In genomic region chr9:121636978-121637377, GRCh38 we compare ENCODE assay signal across 2 cellular contexts.
TF ChIP-seq lines count a peak whose summit lies in the region.

No MANE protein-coding gene starts in this region.

TF ChIP-seq in WTC11, 78 proteins besides CTCF, POLR2A, EP300 and RAD21:
- no peak for TF ChIP-seq ZNF263 (CRISPR knock-in tag; IDR thresholded peaks at IDR 0.05; ENCODE audit: low read depth)
- no peak for TF ChIP-seq TCF7 (CRISPR knock-in tag; IDR thresholded peaks at IDR 0.05; ENCODE audit: low read depth)
- TF ChIP-seq ZNF138 (CRISPR knock-in tag; conservative IDR thresholded peaks at IDR 0.05) = no peak
- TF ChIP-seq, protein P1, sequence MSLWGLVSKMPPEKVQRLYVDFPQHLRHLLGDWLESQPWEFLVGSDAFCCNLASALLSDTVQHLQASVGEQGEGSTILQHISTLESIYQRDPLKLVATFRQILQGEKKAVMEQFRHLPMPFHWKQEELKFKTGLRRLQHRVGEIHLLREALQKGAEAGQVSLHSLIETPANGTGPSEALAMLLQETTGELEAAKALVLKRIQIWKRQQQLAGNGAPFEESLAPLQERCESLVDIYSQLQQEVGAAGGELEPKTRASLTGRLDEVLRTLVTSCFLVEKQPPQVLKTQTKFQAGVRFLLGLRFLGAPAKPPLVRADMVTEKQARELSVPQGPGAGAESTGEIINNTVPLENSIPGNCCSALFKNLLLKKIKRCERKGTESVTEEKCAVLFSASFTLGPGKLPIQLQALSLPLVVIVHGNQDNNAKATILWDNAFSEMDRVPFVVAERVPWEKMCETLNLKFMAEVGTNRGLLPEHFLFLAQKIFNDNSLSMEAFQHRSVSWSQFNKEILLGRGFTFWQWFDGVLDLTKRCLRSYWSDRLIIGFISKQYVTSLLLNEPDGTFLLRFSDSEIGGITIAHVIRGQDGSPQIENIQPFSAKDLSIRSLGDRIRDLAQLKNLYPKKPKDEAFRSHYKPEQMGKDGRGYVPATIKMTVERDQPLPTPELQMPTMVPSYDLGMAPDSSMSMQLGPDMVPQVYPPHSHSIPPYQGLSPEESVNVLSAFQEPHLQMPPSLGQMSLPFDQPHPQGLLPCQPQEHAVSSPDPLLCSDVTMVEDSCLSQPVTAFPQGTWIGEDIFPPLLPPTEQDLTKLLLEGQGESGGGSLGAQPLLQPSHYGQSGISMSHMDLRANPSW (CRISPR knock-in tag; conservative IDR thresholded peaks at IDR 0.05; ENCODE audit: low read depth) = no peak
- TF ChIP-seq, protein P2, sequence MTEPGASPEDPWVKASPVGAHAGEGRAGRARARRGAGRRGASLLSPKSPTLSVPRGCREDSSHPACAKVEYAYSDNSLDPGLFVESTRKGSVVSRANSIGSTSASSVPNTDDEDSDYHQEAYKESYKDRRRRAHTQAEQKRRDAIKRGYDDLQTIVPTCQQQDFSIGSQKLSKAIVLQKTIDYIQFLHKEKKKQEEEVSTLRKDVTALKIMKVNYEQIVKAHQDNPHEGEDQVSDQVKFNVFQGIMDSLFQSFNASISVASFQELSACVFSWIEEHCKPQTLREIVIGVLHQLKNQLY (CRISPR knock-in tag; IDR thresholded peaks at IDR 0.05) = no peak
- no peak for TF ChIP-seq JUN (CRISPR knock-in tag; IDR thresholded peaks at IDR 0.05)
- no peak for TF ChIP-seq GRHL2 (CRISPR knock-in tag; IDR thresholded peaks at IDR 0.05; ENCODE audit: insufficient replicate concordance, severe bottlenecking)
- TF ChIP-seq, protein P3, sequence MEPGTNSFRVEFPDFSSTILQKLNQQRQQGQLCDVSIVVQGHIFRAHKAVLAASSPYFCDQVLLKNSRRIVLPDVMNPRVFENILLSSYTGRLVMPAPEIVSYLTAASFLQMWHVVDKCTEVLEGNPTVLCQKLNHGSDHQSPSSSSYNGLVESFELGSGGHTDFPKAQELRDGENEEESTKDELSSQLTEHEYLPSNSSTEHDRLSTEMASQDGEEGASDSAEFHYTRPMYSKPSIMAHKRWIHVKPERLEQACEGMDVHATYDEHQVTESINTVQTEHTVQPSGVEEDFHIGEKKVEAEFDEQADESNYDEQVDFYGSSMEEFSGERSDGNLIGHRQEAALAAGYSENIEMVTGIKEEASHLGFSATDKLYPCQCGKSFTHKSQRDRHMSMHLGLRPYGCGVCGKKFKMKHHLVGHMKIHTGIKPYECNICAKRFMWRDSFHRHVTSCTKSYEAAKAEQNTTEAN (CRISPR knock-in tag; IDR thresholded peaks at IDR 0.05) = no peak
- TF ChIP-seq ATF1 (CRISPR knock-in tag; IDR thresholded peaks at IDR 0.05) = no peak
TF ChIP-seq in WTC11: peak in this region for 0.

TF ChIP-seq in H1, 55 proteins besides CTCF, POLR2A, EP300 and RAD21:
- TF ChIP-seq KDM1A (IDR thresholded peaks at IDR 0.05; ENCODE audit: borderline replicate concordance, low read length) (0 out of 2 replicates have a peak, but pooled peaks have one; percentile 66), CBX5 (IDR thresholded peaks at IDR 0.05; ENCODE audit: low read depth, low read length) (no peak)
